In the genomic region with DNA sequence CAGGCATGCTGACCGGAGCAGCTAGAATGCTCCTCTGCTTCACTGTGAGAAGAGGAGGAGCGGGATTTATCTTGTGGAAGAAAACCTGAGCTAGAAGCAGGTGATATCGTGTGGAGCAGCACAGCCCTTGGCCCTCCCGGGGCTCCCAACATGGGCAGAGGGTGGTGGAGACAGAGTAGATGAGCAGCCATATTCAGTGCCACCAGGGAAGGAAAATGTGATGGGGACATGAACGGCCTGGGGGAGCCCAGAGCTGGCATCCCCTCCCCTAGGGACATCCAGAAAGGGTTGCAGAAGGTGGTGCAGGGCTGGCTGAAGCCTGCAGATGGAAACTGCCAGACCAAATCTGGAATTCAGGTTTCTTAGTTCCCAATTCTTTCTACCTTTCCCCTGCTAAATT, we compare ENCODE assay signal across 38 cellular contexts. TPM values are rescaled to one million over a fixed set of nuclear protein-coding genes. Genes with fewer than 3 reads are reported as not detected.
"Had no signal": no experiment of that assay in that cellular context is flagged by ENCODE, and none has a peak within 500 bp of the region (broad histone marks: within the 10 kb centered on the region; RNA-seq: fewer than 3 reads in every experiment).

No MANE protein-coding gene starts in this region.

- H3K27me3 ChIP-seq: ascending aorta had no signal

- H3K9me3 Mint-ChIP-seq: activated B cell treated with CpG ODN at 0.5 μM for 24 hours; activated CD4-positive, alpha-beta memory T cell treated with anti-CD3 and anti-CD28 coated beads for 36 hours; activated CD4-positive, alpha-beta T cell treated with anti-CD3 and anti-CD28 coated beads, Interleukin-2, amount 10 ng/mL, durations not matched to agents 24 days and 14 days; activated CD8-positive, alpha-beta T cell treated with anti-CD3 and anti-CD28 coated beads for 36 hours; activated naive CD4-positive, alpha-beta T cell treated with anti-CD3 and anti-CD28 coated beads for 36 hours; activated naive CD8-positive, alpha-beta T cell treated with anti-CD3 and anti-CD28 coated beads, Interleukin-2, amount 10 ng/mL, durations not matched to agents 7 days and 5 days; activated naive CD8-positive, alpha-beta T cell treated with anti-CD3 and anti-CD28 coated beads, Interleukin-2, amount 50 U/mL, for 24 hours; activated T-cell treated with anti-CD3 and anti-CD28 coated beads, Interleukin-2, amount 50 U/mL, for 4 hours; activated T-cell treated with anti-CD3 and anti-CD28 coated beads, Interleukin-2, amount 50 U/mL, for 72 hours; activated T-helper 1 cell treated with anti-CD3 and anti-CD28 coated beads, Interleukin-12 subunit alpha, Interleukin-12 subunit beta, Interleukin-2, Interleukin-4 antibody, amounts not matched to agents 30 ng/mL and 10 ng/mL and 1 ng/mL, durations not matched to agents 14 hours and 24 hours and 36 hours; central memory CD8-positive, alpha-beta T cell; T-helper 1 cell treated with Interleukin-12 subunit alpha and Interleukin-12 subunit beta and Interleukin-4 antibody, amounts not matched to agents 30 μg/mL and 1 μg/mL, for 36 hours; T-helper 2 cell treated with Interferon-gamma antibody and Interleukin-4, amounts not matched to agents 5 μg/mL and 100 μg/mL, for 36 hours had no signal

- H3K4me1 Mint-ChIP-seq: activated CD4-positive, alpha-beta T cell treated with anti-CD3 and anti-CD28 coated beads, Interleukin-2, amount 10 ng/mL, durations not matched to agents 24 days and 14 days; activated naive CD8-positive, alpha-beta T cell treated with anti-CD3 and anti-CD28 coated beads, Interleukin-2, amount 50 U/mL, for 24 hours; activated T-helper 17 cell treated with anti-CD3 and anti-CD28 coated beads, Interleukin-2, amount 50 U/mL, for 72 hours; central memory CD8-positive, alpha-beta T cell had no signal

- H3K4me3 Mint-ChIP-seq: activated B cell treated with CpG ODN at 0.5 μM for 24 hours; activated CD4-positive, alpha-beta memory T cell treated with anti-CD3 and anti-CD28 coated beads for 36 hours; activated CD4-positive, alpha-beta T cell treated with anti-CD3 and anti-CD28 coated beads, Interleukin-2, amount 10 ng/mL, durations not matched to agents 24 days and 14 days; activated CD8-positive, alpha-beta T cell treated with anti-CD3 and anti-CD28 coated beads for 36 hours; activated naive CD4-positive, alpha-beta T cell treated with anti-CD3 and anti-CD28 coated beads for 36 hours; activated naive CD8-positive, alpha-beta T cell; activated naive CD8-positive, alpha-beta T cell treated with anti-CD3 and anti-CD28 coated beads, Interleukin-2, amount 10 ng/mL, durations not matched to agents 7 days and 5 days; activated naive CD8-positive, alpha-beta T cell treated with anti-CD3 and anti-CD28 coated beads, Interleukin-2, amount 50 U/mL, for 24 hours; activated T-cell treated with anti-CD3 and anti-CD28 coated beads, Interleukin-2, amount 50 U/mL, for 4 hours; activated T-cell treated with anti-CD3 and anti-CD28 coated beads, Interleukin-2, amount 50 U/mL, for 72 hours; activated T-helper 1 cell treated with anti-CD3 and anti-CD28 coated beads, Interleukin-12 subunit alpha, Interleukin-12 subunit beta, Interleukin-2, Interleukin-4 antibody, amounts not matched to agents 30 ng/mL and 10 ng/mL and 1 ng/mL, durations not matched to agents 14 hours and 24 hours and 36 hours; activated T-helper 17 cell treated with anti-CD3 and anti-CD28 coated beads, Interleukin-2, amount 50 U/mL, for 72 hours; brain; central memory CD8-positive, alpha-beta T cell; T-helper 1 cell treated with Interleukin-12 subunit alpha and Interleukin-12 subunit beta and Interleukin-4 antibody, amounts not matched to agents 30 μg/mL and 1 μg/mL, for 36 hours; T-helper 2 cell treated with Interferon-gamma antibody and Interleukin-4, amounts not matched to agents 5 μg/mL and 100 μg/mL, for 36 hours had no signal

- H3K36me3 ChIP-seq: ascending aorta, cardiac muscle cell had no signal

- DNase-seq: activated B cell treated with CpG ODN at 0.5 μM for 24 hours; activated CD4-positive, alpha-beta memory T cell treated with anti-CD3 and anti-CD28 coated beads for 36 hours; activated CD4-positive, alpha-beta T cell treated with anti-CD3 and anti-CD28 coated beads for 4 hours; activated CD4-positive, alpha-beta T cell treated with anti-CD3 and anti-CD28 coated beads, Interleukin-2, amount 10 ng/mL, durations not matched to agents 24 days and 14 days; activated CD4-positive, alpha-beta T cell treated with anti-CD3 and anti-CD28 coated beads, Interleukin-2, amount 50 U/mL, for 1 hour; activated CD4-positive, alpha-beta T cell treated with anti-CD3 and anti-CD28 coated beads, Interleukin-2, amount 50 U/mL, for 4 hours; activated CD4-positive, CD25-positive, alpha-beta regulatory T cell treated with anti-CD3 and anti-CD28 coated beads, Interleukin-2, amount 50 U/mL, for 72 hours; activated CD8-positive, alpha-beta memory T cell treated with anti-CD3 and anti-CD28 coated beads, Interleukin-2, amount 50 U/mL, for 4 hours; activated CD8-positive, alpha-beta T cell treated with anti-CD3 and anti-CD28 coated beads for 36 hours; activated effector memory CD4-positive, alpha-beta T cell treated with anti-CD3 and anti-CD28 coated beads, Interleukin-2, amount 50 U/mL, for 16 hours; activated gamma-delta T cell treated with Interleukin-2 at 50 U/mL for 16 hours; activated naive CD4-positive, alpha-beta T cell; activated naive CD4-positive, alpha-beta T cell treated with anti-CD3 and anti-CD28 coated beads for 36 hours; activated naive CD4-positive, alpha-beta T cell treated with anti-CD3 and anti-CD28 coated beads, Interleukin-2, amount 50 U/mL, for 16 hours; activated naive CD8-positive, alpha-beta T cell treated with anti-CD3 and anti-CD28 coated beads, Interleukin-2, amount 10 ng/mL, durations not matched to agents 7 days and 5 days; activated naive CD8-positive, alpha-beta T cell treated with anti-CD3 and anti-CD28 coated beads, Interleukin-2, amount 50 U/mL, for 24 hours; activated T-cell treated with anti-CD3 and anti-CD28 coated beads for 4 hours; activated T-cell treated with anti-CD3 and anti-CD28 coated beads, Interleukin-2, amount 50 U/mL, for 1 hour; activated T-cell treated with anti-CD3 and anti-CD28 coated beads, Interleukin-2, amount 50 U/mL, for 4 hours; activated T-cell treated with anti-CD3 and anti-CD28 coated beads, Interleukin-2, amount 50 U/mL, for 72 hours; amygdala; anterior cingulate cortex; caudate nucleus; cerebellar nuclear complex; T-helper 1 cell; T-helper 2 cell; T-helper 9 cell had no signal

- H3K9me3 ChIP-seq: ascending aorta had no signal

- H3K27ac Mint-ChIP-seq: activated B cell treated with CpG ODN at 0.5 μM for 24 hours; activated CD4-positive, alpha-beta memory T cell treated with anti-CD3 and anti-CD28 coated beads for 36 hours; activated CD4-positive, alpha-beta T cell treated with anti-CD3 and anti-CD28 coated beads, Interleukin-2, amount 10 ng/mL, durations not matched to agents 24 days and 14 days; activated CD8-positive, alpha-beta T cell treated with anti-CD3 and anti-CD28 coated beads for 36 hours; activated naive CD4-positive, alpha-beta T cell treated with anti-CD3 and anti-CD28 coated beads for 36 hours; activated naive CD8-positive, alpha-beta T cell; activated naive CD8-positive, alpha-beta T cell treated with anti-CD3 and anti-CD28 coated beads, Interleukin-2, amount 10 ng/mL, durations not matched to agents 7 days and 5 days; activated naive CD8-positive, alpha-beta T cell treated with anti-CD3 and anti-CD28 coated beads, Interleukin-2, amount 50 U/mL, for 24 hours; activated T-cell treated with anti-CD3 and anti-CD28 coated beads, Interleukin-2, amount 50 U/mL, for 72 hours; activated T-helper 1 cell treated with anti-CD3 and anti-CD28 coated beads, Interleukin-12 subunit alpha, Interleukin-12 subunit beta, Interleukin-2, Interleukin-4 antibody, amounts not matched to agents 30 ng/mL and 10 ng/mL and 1 ng/mL, durations not matched to agents 14 hours and 24 hours and 36 hours; activated T-helper 17 cell treated with anti-CD3 and anti-CD28 coated beads, Interleukin-2, amount 50 U/mL, for 72 hours; brain; T-helper 1 cell treated with Interleukin-12 subunit alpha and Interleukin-12 subunit beta and Interleukin-4 antibody, amounts not matched to agents 30 μg/mL and 1 μg/mL, for 36 hours; T-helper 2 cell treated with Interferon-gamma antibody and Interleukin-4, amounts not matched to agents 5 μg/mL and 100 μg/mL, for 36 hours had no signal

- H3K4me1 ChIP-seq: ascending aorta had no signal

- H3K27me3 Mint-ChIP-seq: activated CD4-positive, alpha-beta memory T cell treated with anti-CD3 and anti-CD28 coated beads for 36 hours; activated CD4-positive, alpha-beta T cell treated with anti-CD3 and anti-CD28 coated beads, Interleukin-2, amount 10 ng/mL, durations not matched to agents 24 days and 14 days; activated CD8-positive, alpha-beta T cell treated with anti-CD3 and anti-CD28 coated beads for 36 hours; activated naive CD8-positive, alpha-beta T cell; activated naive CD8-positive, alpha-beta T cell treated with anti-CD3 and anti-CD28 coated beads, Interleukin-2, amount 50 U/mL, for 24 hours had no signal

- ATAC-seq: activated CD8-positive, alpha-beta T cell treated with anti-CD3 and anti-CD28 coated beads for 36 hours; activated naive CD8-positive, alpha-beta T cell treated with anti-CD3 and anti-CD28 coated beads, Interleukin-2, amount 50 U/mL, for 24 hours; activated T-cell treated with anti-CD3 and anti-CD28 coated beads, Interleukin-2, amount 50 U/mL, for 4 hours; activated T-cell treated with anti-CD3 and anti-CD28 coated beads, Interleukin-2, amount 50 U/mL, for 72 hours; activated T-helper 17 cell treated with anti-CD3 and anti-CD28 coated beads, Interleukin-2, amount 50 U/mL, for 72 hours had no signal

- H3K27ac ChIP-seq: ascending aorta, cardiac muscle cell, VCaP had no signal

- H3K36me3 Mint-ChIP-seq: activated CD4-positive, alpha-beta memory T cell treated with anti-CD3 and anti-CD28 coated beads for 36 hours; activated naive CD8-positive, alpha-beta T cell; activated naive CD8-positive, alpha-beta T cell treated with anti-CD3 and anti-CD28 coated beads, Interleukin-2, amount 10 ng/mL, durations not matched to agents 7 days and 5 days; brain had no signal

- H3K4me3 ChIP-seq: ascending aorta, cardiac muscle cell had no signal

RNA-seq across cellular contexts. Expression of gene TBXT, which starts 24.9 kb away (rescaled TPM):
- polyA plus RNA-seq: adipose tissue, cardiac muscle cell had no signal
